ENCODE assay signal across 1 cellular context in the genomic region with DNA sequence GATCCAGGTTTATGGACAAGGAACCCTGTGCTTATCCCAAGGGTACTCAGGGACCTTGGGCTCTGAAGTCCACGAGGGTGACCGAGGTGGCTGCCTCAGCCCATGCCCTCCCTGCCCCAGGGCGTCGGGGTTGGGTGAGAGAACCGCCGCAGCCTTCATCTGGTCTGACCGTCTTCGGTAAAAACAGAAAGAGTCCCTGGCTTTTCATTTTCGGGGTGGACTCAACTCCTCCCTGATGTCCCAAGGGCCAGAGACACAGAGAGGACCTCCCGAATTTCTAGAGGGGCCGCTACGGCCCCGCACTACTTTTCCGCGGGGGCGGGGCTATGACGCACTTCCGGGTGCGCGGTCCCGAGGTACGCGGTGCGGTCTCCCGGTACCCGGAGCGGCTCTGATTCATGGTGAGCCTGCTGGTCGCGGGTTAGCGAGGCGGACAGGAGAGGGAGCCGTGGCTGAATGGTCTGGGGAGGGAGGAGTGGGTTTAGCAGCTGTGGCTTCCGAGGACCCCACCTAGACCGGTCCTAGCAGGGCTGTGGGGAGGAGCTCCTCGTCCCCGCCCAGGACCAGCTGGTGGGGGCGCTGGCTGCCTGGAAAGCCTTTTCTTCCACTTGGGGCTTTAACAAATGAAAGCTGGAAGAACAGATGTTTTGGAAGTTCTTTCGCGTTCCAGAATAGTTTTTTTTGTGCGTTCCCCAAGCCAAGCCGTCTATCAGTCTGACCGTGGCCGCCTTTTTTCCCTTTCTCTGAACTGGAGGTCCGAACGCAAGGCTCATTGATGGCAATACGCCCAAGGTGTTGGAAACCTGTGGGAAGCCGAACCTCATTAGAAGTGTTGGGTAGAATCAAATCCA.
TF ChIP-seq lines count a peak whose summit lies in the region.

A gene (plus strand): TSS at position 334 of the 851 bp plus-strand sequence. CDS start 7,233 bp downstream, outside the sequence.

TF ChIP-seq in HEK293, 187 proteins besides CTCF, POLR2A, EP300 and RAD21 (continued from another document and continues in another):
- TF ChIP-seq ZNF335 (tag by site-specific recombination; conservative IDR thresholded peaks at IDR 0.05) (peak; percentile 98), ZNF24 (tag by site-specific recombination; IDR thresholded peaks at IDR 0.05) (peak; percentile 70), SP2 (tag by site-specific recombination; IDR thresholded peaks at IDR 0.05) (peak; percentile 88), ZBTB48 (tag by site-specific recombination; IDR thresholded peaks at IDR 0.05) (peak; percentile 68; the same call in 1 of the 2 replicates), ZNF76 (tag by site-specific recombination; IDR thresholded peaks at IDR 0.05; ENCODE audit: borderline replicate concordance, low read depth) (0 out of 2 replicates have a peak, but pooled peaks have one; percentile 24), SP3 (tag by site-specific recombination; IDR thresholded peaks at IDR 0.05) (peak; percentile 96), ZNF501 (tag by site-specific recombination; IDR thresholded peaks at IDR 0.05) (peak; percentile 88), ZXDB (tag by site-specific recombination; IDR thresholded peaks at IDR 0.05) (peak; percentile 87), ZBTB1 (tag by site-specific recombination; IDR thresholded peaks at IDR 0.05) (peak; percentile 94), ZIC2 (tag by site-specific recombination; IDR thresholded peaks at IDR 0.05) (peak; percentile 41; the same call in 1 of the 2 replicates), ZEB2 (tag by site-specific recombination; IDR thresholded peaks at IDR 0.05) (peak; percentile 93), KLF1 (tag by site-specific recombination; IDR thresholded peaks at IDR 0.05) (peak; percentile 84), ZNF626 (tag by site-specific recombination; IDR thresholded peaks at IDR 0.05) (no peak), ZNF202 (tag by site-specific recombination; IDR thresholded peaks at IDR 0.05; ENCODE audit: borderline replicate concordance) (no peak), ZBTB17 (tag by site-specific recombination; IDR thresholded peaks at IDR 0.05) (peak; percentile 73), ZNF549 (tag by site-specific recombination; IDR thresholded peaks at IDR 0.05) (no peak), ZBTB8A (tag by site-specific recombination; IDR thresholded peaks at IDR 0.05) (0 out of 2 replicates have a peak, but pooled peaks have one; percentile 13), ZNF585B (tag by site-specific recombination; IDR thresholded peaks at IDR 0.05) (no peak), KLF16 (tag by site-specific recombination; IDR thresholded peaks at IDR 0.05) (peak; percentile 90), ZNF2 (tag by site-specific recombination; IDR thresholded peaks at IDR 0.05) (peak; percentile 67; the same call in 1 of the 2 replicates), ZNF660 (tag by site-specific recombination; IDR thresholded peaks at IDR 0.05) (peak; percentile 79), ZNF561 (tag by site-specific recombination; IDR thresholded peaks at IDR 0.05; ENCODE audit: borderline replicate concordance) (0 out of 2 replicates have a peak, but pooled peaks have one; percentile 31), ZNF548 (tag by site-specific recombination; IDR thresholded peaks at IDR 0.05) (no peak), ZNF629 (tag by site-specific recombination; IDR thresholded peaks at IDR 0.05) (peak; percentile 97), ZBTB21 (tag by site-specific recombination; IDR thresholded peaks at IDR 0.05) (peak; percentile 90), ZNF843 (tag by site-specific recombination; IDR thresholded peaks at IDR 0.05) (peak; percentile 41; the same call in 1 of the 2 replicates), ZNF473 (tag by site-specific recombination; IDR thresholded peaks at IDR 0.05) (no peak), KLF10 (tag by site-specific recombination; IDR thresholded peaks at IDR 0.05) (peak; percentile 90), TCF7L2 (IDR thresholded peaks at IDR 0.05; ENCODE audit: borderline replicate concordance, low read depth, low read length) (no peak)
- TF ChIP-seq, protein P1, sequence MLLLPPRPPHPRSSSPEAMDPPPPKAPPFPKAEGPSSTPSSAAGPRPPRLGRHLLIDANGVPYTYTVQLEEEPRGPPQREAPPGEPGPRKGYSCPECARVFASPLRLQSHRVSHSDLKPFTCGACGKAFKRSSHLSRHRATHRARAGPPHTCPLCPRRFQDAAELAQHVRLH (tag by site-specific recombination; IDR thresholded peaks at IDR 0.05), result no peak; the same call in 1 of the 2 replicates
- TF ChIP-seq, protein P2, sequence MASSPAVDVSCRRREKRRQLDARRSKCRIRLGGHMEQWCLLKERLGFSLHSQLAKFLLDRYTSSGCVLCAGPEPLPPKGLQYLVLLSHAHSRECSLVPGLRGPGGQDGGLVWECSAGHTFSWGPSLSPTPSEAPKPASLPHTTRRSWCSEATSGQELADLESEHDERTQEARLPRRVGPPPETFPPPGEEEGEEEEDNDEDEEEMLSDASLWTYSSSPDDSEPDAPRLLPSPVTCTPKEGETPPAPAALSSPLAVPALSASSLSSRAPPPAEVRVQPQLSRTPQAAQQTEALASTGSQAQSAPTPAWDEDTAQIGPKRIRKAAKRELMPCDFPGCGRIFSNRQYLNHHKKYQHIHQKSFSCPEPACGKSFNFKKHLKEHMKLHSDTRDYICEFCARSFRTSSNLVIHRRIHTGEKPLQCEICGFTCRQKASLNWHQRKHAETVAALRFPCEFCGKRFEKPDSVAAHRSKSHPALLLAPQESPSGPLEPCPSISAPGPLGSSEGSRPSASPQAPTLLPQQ (tag by site-specific recombination; IDR thresholded peaks at IDR 0.05), result 0 out of 2 replicates have a peak, but pooled peaks have one; percentile 66
- TF ChIP-seq, protein P3, sequence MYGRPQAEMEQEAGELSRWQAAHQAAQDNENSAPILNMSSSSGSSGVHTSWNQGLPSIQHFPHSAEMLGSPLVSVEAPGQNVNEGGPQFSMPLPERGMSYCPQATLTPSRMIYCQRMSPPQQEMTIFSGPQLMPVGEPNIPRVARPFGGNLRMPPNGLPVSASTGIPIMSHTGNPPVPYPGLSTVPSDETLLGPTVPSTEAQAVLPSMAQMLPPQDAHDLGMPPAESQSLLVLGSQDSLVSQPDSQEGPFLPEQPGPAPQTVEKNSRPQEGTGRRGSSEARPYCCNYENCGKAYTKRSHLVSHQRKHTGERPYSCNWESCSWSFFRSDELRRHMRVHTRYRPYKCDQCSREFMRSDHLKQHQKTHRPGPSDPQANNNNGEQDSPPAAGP (tag by site-specific recombination; IDR thresholded peaks at IDR 0.05), result peak; percentile 76
- TF ChIP-seq, protein P4, sequence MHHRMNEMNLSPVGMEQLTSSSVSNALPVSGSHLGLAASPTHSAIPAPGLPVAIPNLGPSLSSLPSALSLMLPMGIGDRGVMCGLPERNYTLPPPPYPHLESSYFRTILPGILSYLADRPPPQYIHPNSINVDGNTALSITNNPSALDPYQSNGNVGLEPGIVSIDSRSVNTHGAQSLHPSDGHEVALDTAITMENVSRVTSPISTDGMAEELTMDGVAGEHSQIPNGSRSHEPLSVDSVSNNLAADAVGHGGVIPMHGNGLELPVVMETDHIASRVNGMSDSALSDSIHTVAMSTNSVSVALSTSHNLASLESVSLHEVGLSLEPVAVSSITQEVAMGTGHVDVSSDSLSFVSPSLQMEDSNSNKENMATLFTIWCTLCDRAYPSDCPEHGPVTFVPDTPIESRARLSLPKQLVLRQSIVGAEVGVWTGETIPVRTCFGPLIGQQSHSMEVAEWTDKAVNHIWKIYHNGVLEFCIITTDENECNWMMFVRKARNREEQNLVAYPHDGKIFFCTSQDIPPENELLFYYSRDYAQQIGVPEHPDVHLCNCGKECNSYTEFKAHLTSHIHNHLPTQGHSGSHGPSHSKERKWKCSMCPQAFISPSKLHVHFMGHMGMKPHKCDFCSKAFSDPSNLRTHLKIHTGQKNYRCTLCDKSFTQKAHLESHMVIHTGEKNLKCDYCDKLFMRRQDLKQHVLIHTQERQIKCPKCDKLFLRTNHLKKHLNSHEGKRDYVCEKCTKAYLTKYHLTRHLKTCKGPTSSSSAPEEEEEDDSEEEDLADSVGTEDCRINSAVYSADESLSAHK (tag by site-specific recombination; IDR thresholded peaks at IDR 0.05), result peak; percentile 41; the same call in 1 of the 2 replicates
- TF ChIP-seq, protein P5, sequence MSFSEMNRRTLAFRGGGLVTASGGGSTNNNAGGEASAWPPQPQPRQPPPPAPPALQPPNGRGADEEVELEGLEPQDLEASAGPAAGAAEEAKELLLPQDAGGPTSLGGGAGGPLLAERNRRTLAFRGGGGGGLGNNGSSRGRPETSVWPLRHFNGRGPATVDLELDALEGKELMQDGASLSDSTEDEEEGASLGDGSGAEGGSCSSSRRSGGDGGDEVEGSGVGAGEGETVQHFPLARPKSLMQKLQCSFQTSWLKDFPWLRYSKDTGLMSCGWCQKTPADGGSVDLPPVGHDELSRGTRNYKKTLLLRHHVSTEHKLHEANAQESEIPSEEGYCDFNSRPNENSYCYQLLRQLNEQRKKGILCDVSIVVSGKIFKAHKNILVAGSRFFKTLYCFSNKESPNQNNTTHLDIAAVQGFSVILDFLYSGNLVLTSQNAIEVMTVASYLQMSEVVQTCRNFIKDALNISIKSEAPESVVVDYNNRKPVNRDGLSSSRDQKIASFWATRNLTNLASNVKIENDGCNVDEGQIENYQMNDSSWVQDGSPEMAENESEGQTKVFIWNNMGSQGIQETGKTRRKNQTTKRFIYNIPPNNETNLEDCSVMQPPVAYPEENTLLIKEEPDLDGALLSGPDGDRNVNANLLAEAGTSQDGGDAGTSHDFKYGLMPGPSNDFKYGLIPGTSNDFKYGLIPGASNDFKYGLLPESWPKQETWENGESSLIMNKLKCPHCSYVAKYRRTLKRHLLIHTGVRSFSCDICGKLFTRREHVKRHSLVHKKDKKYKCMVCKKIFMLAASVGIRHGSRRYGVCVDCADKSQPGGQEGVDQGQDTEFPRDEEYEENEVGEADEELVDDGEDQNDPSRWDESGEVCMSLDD (tag by site-specific recombination; IDR thresholded peaks at IDR 0.05), result peak; percentile 48; the same call in 1 of the 2 replicates
- TF ChIP-seq, protein P6, sequence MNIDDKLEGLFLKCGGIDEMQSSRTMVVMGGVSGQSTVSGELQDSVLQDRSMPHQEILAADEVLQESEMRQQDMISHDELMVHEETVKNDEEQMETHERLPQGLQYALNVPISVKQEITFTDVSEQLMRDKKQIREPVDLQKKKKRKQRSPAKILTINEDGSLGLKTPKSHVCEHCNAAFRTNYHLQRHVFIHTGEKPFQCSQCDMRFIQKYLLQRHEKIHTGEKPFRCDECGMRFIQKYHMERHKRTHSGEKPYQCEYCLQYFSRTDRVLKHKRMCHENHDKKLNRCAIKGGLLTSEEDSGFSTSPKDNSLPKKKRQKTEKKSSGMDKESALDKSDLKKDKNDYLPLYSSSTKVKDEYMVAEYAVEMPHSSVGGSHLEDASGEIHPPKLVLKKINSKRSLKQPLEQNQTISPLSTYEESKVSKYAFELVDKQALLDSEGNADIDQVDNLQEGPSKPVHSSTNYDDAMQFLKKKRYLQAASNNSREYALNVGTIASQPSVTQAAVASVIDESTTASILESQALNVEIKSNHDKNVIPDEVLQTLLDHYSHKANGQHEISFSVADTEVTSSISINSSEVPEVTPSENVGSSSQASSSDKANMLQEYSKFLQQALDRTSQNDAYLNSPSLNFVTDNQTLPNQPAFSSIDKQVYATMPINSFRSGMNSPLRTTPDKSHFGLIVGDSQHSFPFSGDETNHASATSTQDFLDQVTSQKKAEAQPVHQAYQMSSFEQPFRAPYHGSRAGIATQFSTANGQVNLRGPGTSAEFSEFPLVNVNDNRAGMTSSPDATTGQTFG (tag by site-specific recombination; IDR thresholded peaks at IDR 0.05; ENCODE audit: borderline replicate concordance), result no peak
- TF ChIP-seq, protein P7, sequence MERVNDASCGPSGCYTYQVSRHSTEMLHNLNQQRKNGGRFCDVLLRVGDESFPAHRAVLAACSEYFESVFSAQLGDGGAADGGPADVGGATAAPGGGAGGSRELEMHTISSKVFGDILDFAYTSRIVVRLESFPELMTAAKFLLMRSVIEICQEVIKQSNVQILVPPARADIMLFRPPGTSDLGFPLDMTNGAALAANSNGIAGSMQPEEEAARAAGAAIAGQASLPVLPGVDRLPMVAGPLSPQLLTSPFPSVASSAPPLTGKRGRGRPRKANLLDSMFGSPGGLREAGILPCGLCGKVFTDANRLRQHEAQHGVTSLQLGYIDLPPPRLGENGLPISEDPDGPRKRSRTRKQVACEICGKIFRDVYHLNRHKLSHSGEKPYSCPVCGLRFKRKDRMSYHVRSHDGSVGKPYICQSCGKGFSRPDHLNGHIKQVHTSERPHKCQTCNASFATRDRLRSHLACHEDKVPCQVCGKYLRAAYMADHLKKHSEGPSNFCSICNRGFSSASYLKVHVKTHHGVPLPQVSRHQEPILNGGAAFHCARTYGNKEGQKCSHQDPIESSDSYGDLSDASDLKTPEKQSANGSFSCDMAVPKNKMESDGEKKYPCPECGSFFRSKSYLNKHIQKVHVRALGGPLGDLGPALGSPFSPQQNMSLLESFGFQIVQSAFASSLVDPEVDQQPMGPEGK (tag by site-specific recombination; IDR thresholded peaks at IDR 0.05), result peak; percentile 87
- TF ChIP-seq, protein P8, sequence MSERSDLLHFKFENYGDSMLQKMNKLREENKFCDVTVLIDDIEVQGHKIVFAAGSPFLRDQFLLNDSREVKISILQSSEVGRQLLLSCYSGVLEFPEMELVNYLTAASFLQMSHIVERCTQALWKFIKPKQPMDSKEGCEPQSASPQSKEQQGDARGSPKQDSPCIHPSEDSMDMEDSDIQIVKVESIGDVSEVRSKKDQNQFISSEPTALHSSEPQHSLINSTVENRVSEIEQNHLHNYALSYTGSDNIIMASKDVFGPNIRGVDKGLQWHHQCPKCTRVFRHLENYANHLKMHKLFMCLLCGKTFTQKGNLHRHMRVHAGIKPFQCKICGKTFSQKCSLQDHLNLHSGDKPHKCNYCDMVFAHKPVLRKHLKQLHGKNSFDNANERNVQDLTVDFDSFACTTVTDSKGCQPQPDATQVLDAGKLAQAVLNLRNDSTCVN (tag by site-specific recombination; optimal IDR thresholded peaks at IDR 0.05), result peak; percentile 89
- TF ChIP-seq, protein P9, sequence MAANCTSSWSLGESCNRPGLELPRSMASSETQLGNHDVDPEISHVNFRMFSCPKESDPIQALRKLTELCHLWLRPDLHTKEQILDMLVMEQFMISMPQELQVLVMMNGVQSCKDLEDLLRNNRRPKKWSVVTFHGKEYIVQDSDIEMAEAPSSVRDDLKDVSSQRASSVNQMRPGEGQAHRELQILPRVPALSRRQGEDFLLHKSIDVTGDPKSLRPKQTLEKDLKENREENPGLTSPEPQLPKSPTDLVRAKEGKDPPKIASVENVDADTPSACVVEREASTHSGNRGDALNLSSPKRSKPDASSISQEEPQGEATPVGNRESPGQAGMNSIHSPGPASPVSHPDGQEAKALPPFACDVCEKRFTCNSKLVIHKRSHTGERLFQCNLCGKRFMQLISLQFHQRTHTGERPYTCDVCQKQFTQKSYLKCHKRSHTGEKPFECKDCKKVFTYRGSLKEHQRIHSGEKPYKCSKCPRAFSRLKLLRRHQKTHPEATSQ (tag by site-specific recombination; IDR thresholded peaks at IDR 0.05), result 0 out of 2 replicates have a peak, but pooled peaks have one; percentile 70
